25 cellular contexts compared by ENCODE assay signal in the genomic region with DNA sequence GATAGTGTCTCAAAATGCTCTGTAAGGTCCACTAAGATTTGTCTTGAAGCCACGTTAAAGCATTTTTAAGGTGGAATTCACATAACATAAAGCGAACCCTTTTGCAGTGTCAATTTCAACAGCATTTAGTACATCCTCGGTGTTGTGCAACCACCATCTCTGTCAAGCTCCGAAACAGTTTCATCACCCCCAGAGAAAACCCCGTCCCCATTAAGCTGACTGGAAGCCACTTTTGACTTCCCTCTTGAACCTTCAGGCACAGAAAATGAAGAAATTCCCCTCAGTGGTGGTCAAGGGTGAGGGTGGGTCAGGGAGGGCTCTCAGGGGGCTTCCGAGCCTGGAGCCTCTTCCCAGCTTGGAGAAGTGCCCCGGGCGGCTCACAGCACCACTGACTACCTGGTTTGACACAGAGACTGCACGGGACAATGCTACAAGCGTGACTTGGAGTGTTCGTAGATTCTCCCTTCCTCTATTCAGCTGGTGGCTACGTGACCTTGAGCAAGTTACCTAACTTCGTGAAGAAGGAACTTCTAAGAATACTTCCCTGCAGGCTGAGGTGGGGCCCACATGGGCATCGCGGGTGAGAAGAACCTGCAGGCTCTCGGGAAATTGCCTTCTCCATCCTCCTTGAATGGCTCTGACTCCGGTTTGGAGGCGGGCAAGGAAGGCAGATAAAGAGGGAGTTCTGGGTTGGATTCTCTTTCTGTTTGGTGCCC.
DNase-seq lines count a peak whose midpoint lies in the region; ATAC-seq, FAIRE-seq and TF ChIP-seq lines count a peak whose summit lies in the region.
"Had no signal": no experiment of that assay in that cellular context is flagged by ENCODE, and none has a peak within 500 bp of the region (broad histone marks: within the 10 kb centered on the region; RNA-seq: fewer than 3 reads in every experiment).

No MANE protein-coding gene starts in this region.

- H3K79me2 ChIP-seq in K562 (ENCODE audit: control insufficient read depth, insufficient read depth, low read length) = no peaks in the 10 kb centered on the region

- H3K27me3 ChIP-seq in BLaER1 = no peaks in the 10 kb centered on the region
- peaks cover 4 to 78% of the 10 kb centered on the region in 2 experiments; a peak in 3 of 5 replicates for H3K27me3 ChIP-seq in K562 (ENCODE audit: control insufficient read depth in 2 of 2, insufficient read depth in 2 of 2, low read length in 2 of 2)
- H3K27me3 ChIP-seq in muscle layer of duodenum (ENCODE audit: low read depth, low read length) = no peaks in the 10 kb centered on the region
- H3K27me3 ChIP-seq in aorta (ENCODE audit: control insufficient read depth in 1 of 2, insufficient read depth in 2 of 2, low read length in 1 of 2) = no peaks in the 10 kb centered on the region
- no peaks in the 10 kb centered on the region for H3K27me3 ChIP-seq in prostate gland (replicated peaks; ENCODE audit: insufficient read depth)
- H3K27me3 ChIP-seq: adrenal gland, tibial nerve had no signal

- in situ Hi-C loops in K562 (cut with MboI) = no loop called here

- TF ChIP-seq POLR2A in K562 (conservative IDR thresholded peaks at IDR 0.05) (no peak), prostate gland (IDR thresholded peaks at IDR 0.05) (no peak)

- H3K9ac ChIP-seq in BLaER1 = no peak overlapping the region
- H3K9ac ChIP-seq in K562 (ENCODE audit: insufficient read depth in 1 of 2, low read depth in 2 of 2, low read length in 2 of 2) = no peak overlapping the region
- H3K9ac ChIP-seq: GM23248 had no signal

- no peak for FAIRE-seq in K562 (lab: Jason Lieb, UNC)

- intact Hi-C loops in K562 (cut with micrococcal nuclease) = no loop called here
- intact Hi-C loops in aorta (cut with DNase I) = no loop called here
- intact Hi-C loops in prostate gland (cut with DNase I) = no loop called here

- POLR2A ChIA-PET in K562 (lab: Yijun Ruan, JAX) = no interaction called here

- WGBS in K562 (ENCODE audit: insufficient coverage, low coverage, missing lambda C conversion rate) = 0% methylated on average over 15 of the region's 18 CpGs
- WGBS in aorta, 2 donors = 88 to 94% methylated on average over 18 of the region's 18 CpGs
- WGBS in prostate gland = 91% methylated on average over 18 of the region's 18 CpGs

- no peak overlapping the region for H2AFZ ChIP-seq in K562 (ENCODE audit: low read depth, low read length)
- H2AFZ ChIP-seq: GM23248 had no signal

- BruUV-seq in K562 (replicated peaks; lab: Mats Ljungman, UMichigan) = no TSS peak

- H3K4me2 ChIP-seq in BLaER1 = peak overlapping the region; percentile 53; the same call in 1 of the 2 replicates
- H3K4me2 ChIP-seq in K562 (ENCODE audit: insufficient read depth, low read length) = no peak overlapping the region
- H3K4me2 ChIP-seq: smooth muscle cell had no signal

- TF ChIP-seq RAD21 in K562 (CRISPR knock-in tag; conservative IDR thresholded peaks at IDR 0.05 in 1 of 2, IDR thresholded peaks at IDR 0.05 in 1 of 2) = no peak

- peaks cover 49% of the 10 kb centered on the region for H3K4me1 ChIP-seq in BLaER1
- no peaks in the 10 kb centered on the region; a peak in 1 of 5 replicates for H3K4me1 ChIP-seq in K562 (replicated peaks in 1 of 2; ENCODE audit: control insufficient read depth in 2 of 2, insufficient read depth in 2 of 2, low read length in 2 of 2)
- H3K4me1 ChIP-seq in muscle layer of duodenum (ENCODE audit: control insufficient read depth in 1 of 2, insufficient read depth in 2 of 2, low read length in 2 of 2) = peaks cover 0 to 10% of the 10 kb centered on the region in 2 donors
- H3K4me1 ChIP-seq in aorta (ENCODE audit: control insufficient read depth in 1 of 2, insufficient read depth in 2 of 2, low read length in 2 of 2) = no peaks in the 10 kb centered on the region
- H3K4me1 ChIP-seq in prostate gland (replicated peaks) = no peaks in the 10 kb centered on the region
- H3K4me1 ChIP-seq: adrenal gland had no signal

- no peaks in the 10 kb centered on the region for H3K9me1 ChIP-seq in K562 (ENCODE audit: control insufficient read depth, insufficient read depth, low read length)

- TF ChIP-seq CTCF in K562 (IDR thresholded peaks at IDR 0.05 in 2 of 3, conservative IDR thresholded peaks at IDR 0.05 in 1 of 3; ENCODE audit: insufficient read depth in 2 of 3, low read depth in 1 of 3, low read length in 3 of 3) (no peak), prostate gland (IDR thresholded peaks at IDR 0.05) (no peak)

- H3K27ac ChIP-seq in BLaER1 (no peak overlapping the region), K562 (ENCODE audit: extremely low read depth, low read depth, low read length) (no peak overlapping the region), muscle layer of duodenum (ENCODE audit: low read length) (peak overlapping the region; percentile 43), aorta (ENCODE audit: low read depth in 1 of 2, low read length in 2 of 2) (no peak overlapping the region), prostate gland (no peak overlapping the region)
- H3K27ac ChIP-seq: GM23248 had no signal

- H4K20me1 ChIP-seq in BLaER1 (no peaks in the 10 kb centered on the region), K562 (replicated peaks; ENCODE audit: control insufficient read depth, insufficient read depth, low read length) (no peaks in the 10 kb centered on the region)

- CTCF ChIA-PET in K562 (lab: Yijun Ruan, JAX; ENCODE audit: low intra/inter-chr PET ratio) = no interaction called here

- no peak for TF ChIP-seq EP300 in K562 (IDR thresholded peaks at IDR 0.05; ENCODE audit: low read length)

- ATAC-seq in K562 = no peak
- ATAC-seq in aorta (ENCODE audit: low FRiP score) = no peak
- ATAC-seq: stimulated activated naive CD8-positive, alpha-beta T cell treated with anti-CD3 and anti-CD28 coated beads, Interleukin-15, Interleukin-2, amounts not matched to agents 100 U/mL and 50 U/mL, for 24 hours had no signal

- H3K4me3 ChIP-seq in BLaER1 = no peak overlapping the region
- no peak overlapping the region for H3K4me3 ChIP-seq in K562
- no peak overlapping the region for H3K4me3 ChIP-seq in muscle layer of duodenum (ENCODE audit: low read depth in 1 of 2, low read length in 2 of 2)
- no peak overlapping the region for H3K4me3 ChIP-seq in aorta (ENCODE audit: low read length in 2 of 2)
- H3K4me3 ChIP-seq in prostate gland = no peak overlapping the region
- H3K4me3 ChIP-seq: adrenal gland, GM23248, smooth muscle cell, tibial nerve had no signal

- peak; percentile 93 for DNase-seq in MV-4-11 (lab: John Stamatoyannopoulos, UW)
- no peak for DNase-seq in K562 (ENCODE audit: extremely low read depth in 1 of 4, low spot score in 3 of 4)
- no peak for DNase-seq in aorta
- no peak for DNase-seq in dermis blood vessel endothelial cell
- no peak for DNase-seq in prostate gland (ENCODE audit: low spot score)
- DNase-seq in SK-N-DZ (ENCODE audit: low spot score) = no peak
- DNase-seq: activated CD4-positive, CD25-positive, alpha-beta regulatory T cell treated with anti-CD3 and anti-CD28 coated beads, Interleukin-2, amount 50 U/mL, for 72 hours; activated CD8-positive, alpha-beta memory T cell treated with anti-CD3 and anti-CD28 coated beads for 24 hours; activated naive CD4-positive, alpha-beta T cell; activated T-cell treated with anti-CD3 and anti-CD28 coated beads, Interleukin-2, amount 50 U/mL, for 24 hours; heart left ventricle; left cardiac atrium; NCI-H1436 treated with DMSO at 0.1 percent for 48 hours; NCI-H510A treated with DMSO at 0.1 percent for 48 hours; NK-92 treated with Interleukin-12 subunit alpha and Interleukin-12 subunit beta, amount 100 ng/mL, for 24 hours; RPMI8226; stimulated activated CD4-positive, alpha-beta T cell treated with anti-CD3 and anti-CD28 coated beads, Interleukin-4, amount 100 ng/mL, for 1 hour; stimulated activated naive CD8-positive, alpha-beta T cell treated with anti-CD3 and anti-CD28 coated beads, Interleukin-15, Interleukin-2, amounts not matched to agents 100 U/mL and 50 U/mL, for 24 hours; SW 1271 had no signal

- H3K36me3 ChIP-seq in BLaER1 = no peaks in the 10 kb centered on the region
- H3K36me3 ChIP-seq in K562 (ENCODE audit: control insufficient read depth, insufficient read depth, low read length) = no peaks in the 10 kb centered on the region
- H3K36me3 ChIP-seq in muscle layer of duodenum (ENCODE audit: control insufficient read depth in 1 of 2, insufficient read depth in 2 of 2, low read length in 2 of 2) = no peaks in the 10 kb centered on the region
- H3K36me3 ChIP-seq in aorta (ENCODE audit: control insufficient read depth in 1 of 2, insufficient read depth in 2 of 2, low read length in 1 of 2) = no peaks in the 10 kb centered on the region
- no peaks in the 10 kb centered on the region for H3K36me3 ChIP-seq in prostate gland
- H3K36me3 ChIP-seq: adrenal gland, heart left ventricle, tibial nerve had no signal

- H3K9me3 ChIP-seq in BLaER1 (peaks cover 11% of the 10 kb centered on the region), K562 (replicated peaks; ENCODE audit: control insufficient read depth, insufficient read depth, low read depth, low read length) (no peaks in the 10 kb centered on the region), muscle layer of duodenum (ENCODE audit: control insufficient read depth in 1 of 2, low read length in 2 of 2) (no peaks in the 10 kb centered on the region), aorta (ENCODE audit: control insufficient read depth, low read length) (no peaks in the 10 kb centered on the region), prostate gland (no peaks in the 10 kb centered on the region)
- H3K9me3 ChIP-seq: adrenal gland, heart left ventricle, tibial nerve had no signal

TF ChIP-seq in K562, 482 proteins besides CTCF, POLR2A, EP300 and RAD21:
- TF ChIP-seq CEBPB (tag; IDR thresholded peaks at IDR 0.05) (0 out of 2 replicates have a peak, but pooled peaks have one; percentile 20), CBX5 (IDR thresholded peaks at IDR 0.05; ENCODE audit: borderline replicate concordance, low read depth) (no peak)
